In genomic region chr10:63672491-63672890, GRCh38 we compare ENCODE assay signal across 1 cellular context.
TF ChIP-seq lines count a peak whose summit lies in the region.

No MANE protein-coding gene starts in this region.

TF ChIP-seq in H1, 55 proteins besides CTCF, POLR2A, EP300 and RAD21 (continued from another document):
- no peak for TF ChIP-seq MAX (IDR thresholded peaks at IDR 0.05)
- no peak for TF ChIP-seq HDAC6 (IDR thresholded peaks at IDR 0.05; ENCODE audit: low read depth, low read length)
- no peak for TF ChIP-seq RNF2 (IDR thresholded peaks at IDR 0.05; ENCODE audit: borderline replicate concordance, low read depth, low read length, missing control alignments, poor library complexity, severe bottlenecking)
- no peak for TF ChIP-seq USF2 (IDR thresholded peaks at IDR 0.05; ENCODE audit: low read length)
- TF ChIP-seq E2F6 (IDR thresholded peaks at IDR 0.05) = no peak
- no peak for TF ChIP-seq NRF1 (IDR thresholded peaks at IDR 0.05; ENCODE audit: low read depth, low read length)
